In the genomic region with DNA sequence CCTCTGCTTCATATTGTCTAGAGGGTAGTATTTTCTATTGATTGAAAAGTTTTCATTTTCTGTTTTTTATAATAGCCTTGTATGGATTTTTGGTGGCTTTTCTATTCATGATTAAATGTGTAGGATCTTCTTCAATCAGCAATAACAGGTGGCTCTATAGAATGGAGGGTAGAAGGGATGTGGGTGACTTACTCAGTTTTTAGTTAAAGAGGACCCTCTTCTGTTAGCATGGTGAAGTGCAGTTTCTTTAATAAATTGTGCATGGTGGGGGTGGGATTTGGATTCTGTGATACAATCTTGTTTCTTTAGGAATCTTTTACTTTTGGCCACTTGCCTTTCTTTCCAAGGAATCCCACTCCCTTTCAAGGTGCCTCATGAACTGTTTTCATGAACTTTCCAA, we compare ENCODE assay signal across 8 cellular contexts.
A peak's percentile ranks its signal among the peaks of the same experiment; 100 is the strongest.
DNase-seq lines count a peak whose midpoint lies in the region; ATAC-seq and TF ChIP-seq lines count a peak whose summit lies in the region.

No MANE protein-coding gene starts in this region.

- H3K4me1 Mint-ChIP-seq in activated naive CD4-positive, alpha-beta T cell treated with anti-CD3 and anti-CD28 coated beads, Interleukin-2, amount 50 U/mL, for 24 hours = peaks cover 25% of the 10 kb centered on the region
- H3K4me1 Mint-ChIP-seq in type B pancreatic cell (ENCODE audit: unreplicated experiment) = peaks cover 20% of the 10 kb centered on the region

- H3K27ac Mint-ChIP-seq in activated naive CD4-positive, alpha-beta T cell treated with anti-CD3 and anti-CD28 coated beads, Interleukin-2, amount 50 U/mL, for 24 hours = peak overlapping the region; percentile 15
- no peak overlapping the region for H3K27ac Mint-ChIP-seq in activated naive CD4-positive, alpha-beta T cell treated with anti-CD3 and anti-CD28 coated beads, Interleukin-2, amount 50 U/mL, for 72 hours
- H3K27ac Mint-ChIP-seq in type B pancreatic cell = peak overlapping the region; percentile 88

- TF ChIP-seq CTCF in type B pancreatic cell (conservative IDR thresholded peaks at IDR 0.05) = peak; percentile 63
- no peak for TF ChIP-seq CTCF in vagina (IDR thresholded peaks at IDR 0.05)
- TF ChIP-seq CTCF in Peyer's patch (IDR thresholded peaks at IDR 0.05) = peak in 3 of 6 experiments; percentile 10 to 22 (median 22)

- H3K4me1 ChIP-seq in vagina (peaks cover 17% of the 10 kb centered on the region), Peyer's patch (peaks cover 0 to 7% (median 0%) of the 10 kb centered on the region in 4 donors)

- no peak overlapping the region for H3K4me3 Mint-ChIP-seq in activated naive CD4-positive, alpha-beta T cell treated with anti-CD3 and anti-CD28 coated beads, Interleukin-2, amount 50 U/mL, for 24 hours
- no peak overlapping the region for H3K4me3 Mint-ChIP-seq in type B pancreatic cell

- intact Hi-C loops in vagina (cut with DNase I) = no loop called here

- no peaks in the 10 kb centered on the region for H3K27me3 Mint-ChIP-seq in activated naive CD4-positive, alpha-beta T cell treated with anti-CD3 and anti-CD28 coated beads, Interleukin-2, amount 50 U/mL, for 24 hours
- H3K27me3 Mint-ChIP-seq in type B pancreatic cell = no peaks in the 10 kb centered on the region

- TF ChIP-seq POLR2A in vagina (IDR thresholded peaks at IDR 0.05) (no peak), Peyer's patch (IDR thresholded peaks at IDR 0.05) (no peak)

- no peaks in the 10 kb centered on the region for H3K9me3 Mint-ChIP-seq in activated naive CD4-positive, alpha-beta T cell treated with anti-CD3 and anti-CD28 coated beads, Interleukin-2, amount 50 U/mL, for 24 hours
- no peaks in the 10 kb centered on the region for H3K9me3 Mint-ChIP-seq in activated naive CD4-positive, alpha-beta T cell treated with anti-CD3 and anti-CD28 coated beads, Interleukin-2, amount 50 U/mL, for 72 hours
- H3K9me3 Mint-ChIP-seq in type B pancreatic cell = no peaks in the 10 kb centered on the region

- H3K27ac ChIP-seq in vagina = no peak overlapping the region
- no peak overlapping the region for H3K27ac ChIP-seq in Peyer's patch

- H3K36me3 ChIP-seq in vagina = no peaks in the 10 kb centered on the region
- no peaks in the 10 kb centered on the region for H3K36me3 ChIP-seq in Peyer's patch

- DNase-seq in activated naive CD4-positive, alpha-beta T cell treated with anti-CD3 and anti-CD28 coated beads, Interleukin-2, amount 50 U/mL, for 72 hours (ENCODE audit: low spot score in 2 of 2) = no peak
- DNase-seq in NCI-H446 (lab: John Stamatoyannopoulos, UW) = peak; percentile 29 to 48
- peak; percentile 67 for DNase-seq in dermis blood vessel endothelial cell
- no peak for DNase-seq in type B pancreatic cell (ENCODE audit: extremely low spot score, unreplicated experiment)
- DNase-seq in vagina (ENCODE audit: extremely low spot score in 2 of 2) = no peak
- DNase-seq in middle frontal gyrus (ENCODE audit: extremely low spot score, low spot score) = no peak
- DNase-seq in Peyer's patch = no peak

- H3K27me3 ChIP-seq in vagina (no peaks in the 10 kb centered on the region), Peyer's patch (no peaks in the 10 kb centered on the region)

- H3K36me3 Mint-ChIP-seq in activated naive CD4-positive, alpha-beta T cell treated with anti-CD3 and anti-CD28 coated beads, Interleukin-2, amount 50 U/mL, for 24 hours = peaks cover 4% of the 10 kb centered on the region
- peaks cover 24 to 30% of the 10 kb centered on the region in 2 donors for H3K36me3 Mint-ChIP-seq in activated naive CD4-positive, alpha-beta T cell treated with anti-CD3 and anti-CD28 coated beads, Interleukin-2, amount 50 U/mL, for 72 hours
- H3K36me3 Mint-ChIP-seq in type B pancreatic cell = no peaks in the 10 kb centered on the region

- H3K9me3 ChIP-seq in vagina (no peaks in the 10 kb centered on the region), Peyer's patch (no peaks in the 10 kb centered on the region)

- no peak for ATAC-seq in activated naive CD4-positive, alpha-beta T cell treated with anti-CD3 and anti-CD28 coated beads, Interleukin-2, amount 50 U/mL, for 72 hours

- H3K4me3 ChIP-seq in vagina (no peak overlapping the region), Peyer's patch (no peak overlapping the region)

Comparison
In these comparisons a context has a peak if more than half of its experiments do, and no peak if none do; other contexts are left out.
1. H3K27ac Mint-ChIP-seq: peak in activated naive CD4-positive, alpha-beta T cell treated with anti-CD3 and anti-CD28 coated beads, Interleukin-2, amount 50 U/mL, for 24 hours (single experiment) and type B pancreatic cell (single experiment); none in activated naive CD4-positive, alpha-beta T cell treated with anti-CD3 and anti-CD28 coated beads, Interleukin-2, amount 50 U/mL, for 72 hours (0 of 2).
2. DNase-seq: peak in NCI-H446 (2 of 2) and dermis blood vessel endothelial cell (single experiment); none in activated naive CD4-positive, alpha-beta T cell treated with anti-CD3 and anti-CD28 coated beads, Interleukin-2, amount 50 U/mL, for 72 hours (0 of 2), type B pancreatic cell (single experiment), vagina (0 of 2), middle frontal gyrus (single experiment) and Peyer's patch (0 of 3).